Comparison of ENCODE assay signal across 29 cellular contexts in genomic region chr10:104304346-104304745, GRCh38. TPM values are rescaled to one million over a fixed set of nuclear protein-coding genes. Genes with fewer than 3 reads are reported as not detected.
DNase-seq lines count a peak whose midpoint lies in the region; ATAC-seq and TF ChIP-seq lines count a peak whose summit lies in the region.
"Had no signal": no experiment of that assay in that cellular context is flagged by ENCODE, and none has a peak within 500 bp of the region (broad histone marks: within the 10 kb centered on the region; RNA-seq: fewer than 3 reads in every experiment).

No MANE protein-coding gene starts in this region.

- peaks cover 22% of the 10 kb centered on the region for H3K36me3 Mint-ChIP-seq in central memory CD8-positive, alpha-beta T cell (ENCODE audit: insufficient read depth)
- peaks cover 6% of the 10 kb centered on the region for H3K36me3 Mint-ChIP-seq in type B pancreatic cell
- H3K36me3 Mint-ChIP-seq: activated CD4-positive, alpha-beta memory T cell treated with anti-CD3 and anti-CD28 coated beads for 36 hours had no signal

- no peak overlapping the region for H3K4me3 ChIP-seq in left ventricle myocardium inferior
- H3K4me3 ChIP-seq: ascending aorta, dorsolateral prefrontal cortex, Peyer's patch, SJCRH30, smooth muscle cell, stomach, upper lobe of left lung had no signal

- peak overlapping the region; percentile 8 for H3K27ac Mint-ChIP-seq in central memory CD8-positive, alpha-beta T cell (ENCODE audit: low read depth)
- H3K27ac Mint-ChIP-seq in type B pancreatic cell, result peak overlapping the region; percentile 89
- H3K27ac Mint-ChIP-seq: activated CD4-positive, alpha-beta memory T cell treated with anti-CD3 and anti-CD28 coated beads for 36 hours; activated naive CD4-positive, alpha-beta T cell treated with anti-CD3 and anti-CD28 coated beads, Interleukin-2, amount 50 U/mL, for 24 hours; activated T-helper 2 cell treated with anti-CD3 and anti-CD28 coated beads, Interferon-gamma antibody, Interleukin-2, Interleukin-4, amounts not matched to agents 10 μg/mL and 5 μg/mL and 100 μg/mL, durations not matched to agents 14 hours and 24 hours and 36 hours had no signal

- no peaks in the 10 kb centered on the region for H3K27me3 Mint-ChIP-seq in central memory CD8-positive, alpha-beta T cell
- peaks cover 3% of the 10 kb centered on the region for H3K27me3 Mint-ChIP-seq in type B pancreatic cell
- H3K27me3 Mint-ChIP-seq: activated naive CD4-positive, alpha-beta T cell treated with anti-CD3 and anti-CD28 coated beads, Interleukin-2, amount 50 U/mL, for 24 hours had no signal

- no peaks in the 10 kb centered on the region for H3K27me3 ChIP-seq in left ventricle myocardium inferior (ENCODE audit: low read depth)
- H3K27me3 ChIP-seq: ascending aorta, dorsolateral prefrontal cortex, Peyer's patch, SJCRH30, stomach, upper lobe of left lung had no signal

- DNase-seq in left ventricle myocardium inferior, result no peak
- DNase-seq in left cardiac atrium, result no peak
- no peak for DNase-seq in central memory CD8-positive, alpha-beta T cell (ENCODE audit: low spot score in 2 of 2)
- peak; percentile 4 for DNase-seq in iris pigment epithelial cell (ENCODE audit: low read depth)
- no peak for DNase-seq in type B pancreatic cell (ENCODE audit: extremely low spot score, unreplicated experiment)
- DNase-seq in D341Med (ENCODE audit: low spot score), result no peak
- no peak for DNase-seq in MV-4-11 (lab: John Stamatoyannopoulos, UW)
- DNase-seq: activated CD4-positive, alpha-beta memory T cell treated with anti-CD3 and anti-CD28 coated beads for 36 hours; activated CD8-positive, alpha-beta memory T cell treated with anti-CD3 and anti-CD28 coated beads, Interleukin-2, amount 50 U/mL, for 4 hours; C1 segment of cervical spinal cord; dorsolateral prefrontal cortex; KBM-7; left colon; mesenchymal stem cell; NCI-H1105 treated with DMSO at 0.1 percent for 48 hours; NCI-H2029; NCI-H526 treated with DMSO at 0.1 percent for 48 hours; occipital lobe; Peyer's patch; SJCRH30; stimulated activated CD4-positive, alpha-beta T cell treated with anti-CD3 and anti-CD28 coated beads, Interleukin-2, amount 100 ng/mL, for 24 hours; stomach; upper lobe of left lung had no signal

- ATAC-seq in left cardiac atrium (no peak), HG03025 (IDR thresholded peaks at IDR 0.05; ENCODE audit: low FRiP score, unreplicated experiment) (no peak)
- ATAC-seq in central memory CD8-positive, alpha-beta T cell (replicated peaks; ENCODE audit: extremely low read depth, poor library complexity, severe bottlenecking), result no peak
- ATAC-seq: HCT116, left colon had no signal

- H3K4me3 Mint-ChIP-seq in central memory CD8-positive, alpha-beta T cell, result peak overlapping the region; percentile 50
- H3K4me3 Mint-ChIP-seq in type B pancreatic cell, result peak overlapping the region; percentile 75
- H3K4me3 Mint-ChIP-seq: activated CD4-positive, alpha-beta memory T cell treated with anti-CD3 and anti-CD28 coated beads for 36 hours; activated naive CD4-positive, alpha-beta T cell treated with anti-CD3 and anti-CD28 coated beads, Interleukin-2, amount 50 U/mL, for 24 hours had no signal

- peaks cover 5% of the 10 kb centered on the region for H3K9me3 Mint-ChIP-seq in central memory CD8-positive, alpha-beta T cell
- peaks cover 4% of the 10 kb centered on the region for H3K9me3 Mint-ChIP-seq in type B pancreatic cell
- H3K9me3 Mint-ChIP-seq: activated naive CD4-positive, alpha-beta T cell treated with anti-CD3 and anti-CD28 coated beads, Interleukin-2, amount 50 U/mL, for 24 hours had no signal

- no peaks in the 10 kb centered on the region for H3K9me3 ChIP-seq in left ventricle myocardium inferior (replicated peaks)
- H3K9me3 ChIP-seq: ascending aorta, Peyer's patch, stomach, upper lobe of left lung had no signal

- peaks cover 6% of the 10 kb centered on the region for H3K36me3 ChIP-seq in left ventricle myocardium inferior
- H3K36me3 ChIP-seq: ascending aorta, Peyer's patch, SJCRH30, stomach had no signal

- peaks cover 100% of the 10 kb centered on the region for H3K4me1 ChIP-seq in left ventricle myocardium inferior

- H3K4me1 Mint-ChIP-seq in central memory CD8-positive, alpha-beta T cell, result peaks cover 86% of the 10 kb centered on the region
- peaks cover 24% of the 10 kb centered on the region for H3K4me1 Mint-ChIP-seq in type B pancreatic cell (ENCODE audit: unreplicated experiment)

- peak overlapping the region; percentile 94 for H3K27ac ChIP-seq in left ventricle myocardium inferior (replicated peaks)
- H3K27ac ChIP-seq: SJCRH30 had no signal

- TF ChIP-seq CTCF in left ventricle myocardium inferior (IDR thresholded peaks at IDR 0.05; ENCODE audit: borderline replicate concordance) (no peak), type B pancreatic cell (conservative IDR thresholded peaks at IDR 0.05) (no peak)

- intact Hi-C loops in left ventricle myocardium inferior (cut with micrococcal nuclease) (loop anchor here (5.0 kb wide), 1 partner anchor 33 kb away; the partner anchor contains the start of gene ITPRIP), left cardiac atrium (cut with DNase I) (no loop called here)

RNA-seq across cellular contexts. Expression of gene ITPRIP, which starts 33.9 kb away (rescaled TPM):
- 35.4 TPM for total RNA-seq in left ventricle myocardium inferior
- total RNA-seq in left cardiac atrium, result 10 to 100 TPM; 45.4 to 90.7 TPM
- total RNA-seq in type B pancreatic cell (ENCODE audit: low replicate concordance), result 8.5 and 19.9 TPM in 2 replicates

RNA-seq across cellular contexts. Expression of gene GSTO2, which starts 35.4 kb away (rescaled TPM):
- total RNA-seq in left ventricle myocardium inferior (0.80 TPM), left cardiac atrium (under 1 TPM; 0.82 to 0.92 TPM), type B pancreatic cell (ENCODE audit: low replicate concordance) (2.8 and 8.2 TPM in 2 replicates)
- total RNA-seq: ascending aorta had no signal

RNA-seq across cellular contexts. Expression of gene CFAP58, which starts 49.3 kb away (rescaled TPM):
- total RNA-seq in left ventricle myocardium inferior (3.5 TPM), left cardiac atrium (1 to 10 TPM; 2.4 to 3.8 TPM), type B pancreatic cell (ENCODE audit: low replicate concordance) (0.24 and 0.34 TPM in 2 replicates)
- total RNA-seq: ascending aorta, SJCRH30 had no signal

RNA-seq across cellular contexts. Expression of gene GSTO1, which starts 49.7 kb away (rescaled TPM):
- total RNA-seq in left ventricle myocardium inferior (189 TPM), left cardiac atrium (100 to 1,000 TPM; 134 to 255 TPM), type B pancreatic cell (ENCODE audit: low replicate concordance) (74.1 and 79.2 TPM in 2 replicates)
